ENCODE assay signal across 8 cellular contexts in the genomic region with DNA sequence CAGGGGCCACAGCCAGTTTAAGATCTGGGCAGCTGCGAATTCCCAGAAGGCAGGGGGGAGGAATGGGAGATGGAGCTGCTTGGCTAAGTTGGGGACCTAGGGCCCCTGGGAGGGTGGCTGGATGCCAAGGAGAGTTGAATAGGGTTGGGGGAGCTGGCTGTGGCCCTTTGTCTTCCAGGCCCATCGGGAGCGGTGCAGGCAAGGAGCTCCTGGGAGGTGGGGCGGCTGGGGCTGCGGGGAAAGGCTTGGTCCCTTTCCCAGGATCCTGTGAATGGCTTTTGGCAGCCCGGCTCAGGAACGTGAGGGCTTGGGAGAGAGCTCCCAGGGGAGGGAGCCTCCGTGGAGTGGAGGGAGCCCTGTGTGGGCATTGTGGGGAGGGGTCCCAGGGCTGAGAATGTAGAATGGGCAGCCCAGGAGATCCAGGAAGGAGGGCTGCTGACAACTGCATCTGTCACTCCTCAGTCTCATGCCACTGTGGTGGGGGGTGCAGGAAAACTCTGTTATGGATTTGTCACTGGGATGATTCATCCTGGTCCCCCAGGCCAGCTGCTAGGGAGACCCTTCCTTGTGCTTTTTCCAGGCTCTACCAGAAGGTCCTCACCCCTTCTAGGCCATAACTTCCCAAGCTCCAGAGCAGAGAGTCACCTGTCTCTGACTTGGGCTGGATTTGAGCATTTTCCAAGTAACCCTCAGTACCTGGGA. TPM values are rescaled to one million over a fixed set of nuclear protein-coding genes. Genes with fewer than 3 reads are reported as not detected.
DNase-seq lines count a peak whose midpoint lies in the region; ATAC-seq and TF ChIP-seq lines count a peak whose summit lies in the region.

No MANE protein-coding gene starts in this region.

- WGBS in mesodermal cell (ENCODE audit: insufficient coverage in 2 of 2), 2 experiments: 36 to 38% methylated on average over 6 to 8 of the region's 8 CpGs
- WGBS in transverse colon (ENCODE audit: low coverage in 1 of 2), 2 donors: 57% methylated on average over 8 of the region's 8 CpGs; no CpG with 5 or more reads in 1 of the 2 donors

- no peaks in the 10 kb centered on the region for H3K36me3 Mint-ChIP-seq in activated T-cell treated with anti-CD3 and anti-CD28 coated beads, Interleukin-2, amount 50 U/mL, for 72 hours (ENCODE audit: insufficient read depth in 2 of 2)
- peaks cover 20% of the 10 kb centered on the region for H3K36me3 Mint-ChIP-seq in central memory CD8-positive, alpha-beta T cell (ENCODE audit: insufficient read depth)
- H3K36me3 Mint-ChIP-seq in type B pancreatic cell: no peaks in the 10 kb centered on the region

- peaks cover 46% of the 10 kb centered on the region for H3K27me3 ChIP-seq in transverse colon

- in situ Hi-C loops in transverse colon (cut with MboI; ENCODE audit: low pct_ligation_motif_present in 1 of 4, low pct_unique_long_range_greater_than_20kb in 1 of 4, low sequenced_read_pairs in 3 of 4): no loop called here

- no peak for TF ChIP-seq EP300 in transverse colon (IDR thresholded peaks at IDR 0.05; ENCODE audit: low read depth)

- H3K9me3 Mint-ChIP-seq in activated T-cell treated with anti-CD3 and anti-CD28 coated beads, Interleukin-2, amount 50 U/mL, for 72 hours: no peaks in the 10 kb centered on the region
- H3K9me3 Mint-ChIP-seq in central memory CD8-positive, alpha-beta T cell: no peaks in the 10 kb centered on the region
- no peaks in the 10 kb centered on the region for H3K9me3 Mint-ChIP-seq in type B pancreatic cell

- H3K36me3 ChIP-seq in mesodermal cell (ENCODE audit: control insufficient read depth, insufficient read depth, low read length) (peaks cover 12% of the 10 kb centered on the region), transverse colon (no peaks in the 10 kb centered on the region)

- H3K9me3 ChIP-seq in mesodermal cell (ENCODE audit: control insufficient read depth, low read length) (no peaks in the 10 kb centered on the region), transverse colon (no peaks in the 10 kb centered on the region)

- TF ChIP-seq POLR2A in transverse colon (IDR thresholded peaks at IDR 0.05) (no peak), GM18505 (IDR thresholded peaks at IDR 0.05; ENCODE audit: borderline replicate concordance, extremely low read depth, insufficient read depth, insufficient read length) (no peak)

- ATAC-seq in activated T-cell treated with anti-CD3 and anti-CD28 coated beads, Interleukin-2, amount 50 U/mL, for 72 hours (replicated peaks in 1 of 2): no peak
- no peak for ATAC-seq in central memory CD8-positive, alpha-beta T cell (replicated peaks; ENCODE audit: extremely low read depth, poor library complexity, severe bottlenecking)
- ATAC-seq in GM21825 (IDR thresholded peaks at IDR 0.05; ENCODE audit: unreplicated experiment): no peak
- no peak for ATAC-seq in GM18505 (IDR thresholded peaks at IDR 0.05; ENCODE audit: unreplicated experiment)

- H3K27ac ChIP-seq in mesodermal cell (ENCODE audit: low read depth, low read length, severe bottlenecking) (no peak overlapping the region), transverse colon (peak overlapping the region in 1 of 4 donors; percentile 53)

- no peak for DNase-seq in activated T-cell treated with anti-CD3 and anti-CD28 coated beads, Interleukin-2, amount 50 U/mL, for 72 hours
- no peak for DNase-seq in activated T-cell treated with anti-CD3 and anti-CD28 coated beads, Interleukin-2, amount 50 U/mL, for 48 hours
- no peak for DNase-seq in central memory CD8-positive, alpha-beta T cell (ENCODE audit: low spot score in 2 of 2)
- DNase-seq in type B pancreatic cell (ENCODE audit: extremely low spot score, unreplicated experiment) (no peak), transverse colon (no peak)

- H3K4me3 ChIP-seq in mesodermal cell (ENCODE audit: extremely low read depth, insufficient read depth, low read length, poor library complexity, severe bottlenecking) (peak overlapping the region; percentile 52), transverse colon (peak overlapping the region in 2 of 4 donors; percentile 47 to 58)

- peak overlapping the region; percentile 22 to 70 for H3K4me3 Mint-ChIP-seq in activated T-cell treated with anti-CD3 and anti-CD28 coated beads, Interleukin-2, amount 50 U/mL, for 72 hours
- peak overlapping the region; percentile 47 for H3K4me3 Mint-ChIP-seq in central memory CD8-positive, alpha-beta T cell
- peak overlapping the region; percentile 91 for H3K4me3 Mint-ChIP-seq in type B pancreatic cell

- H3K4me1 ChIP-seq in mesodermal cell (ENCODE audit: control insufficient read depth, insufficient read depth, low read length, poor library complexity, severe bottlenecking): peaks cover 19% of the 10 kb centered on the region
- peaks cover 3 to 21% (median 16%) of the 10 kb centered on the region in 4 donors for H3K4me1 ChIP-seq in transverse colon

- intact Hi-C loops in transverse colon (cut with DNase I; ENCODE audit: low total_unique reads): no loop called here

- H3K4me1 Mint-ChIP-seq in activated T-cell treated with anti-CD3 and anti-CD28 coated beads, Interleukin-2, amount 50 U/mL, for 72 hours (ENCODE audit: low read depth): no peaks in the 10 kb centered on the region
- H3K4me1 Mint-ChIP-seq in central memory CD8-positive, alpha-beta T cell: peaks cover 11% of the 10 kb centered on the region
- H3K4me1 Mint-ChIP-seq in type B pancreatic cell (ENCODE audit: unreplicated experiment): peaks cover 4% of the 10 kb centered on the region

- H3K27ac Mint-ChIP-seq in activated T-cell treated with anti-CD3 and anti-CD28 coated beads, Interleukin-2, amount 50 U/mL, for 72 hours: no peak overlapping the region
- no peak overlapping the region for H3K27ac Mint-ChIP-seq in central memory CD8-positive, alpha-beta T cell (ENCODE audit: low read depth)
- H3K27ac Mint-ChIP-seq in type B pancreatic cell: peak overlapping the region; percentile 71

- peaks cover 18% of the 10 kb centered on the region for H3K27me3 Mint-ChIP-seq in activated T-cell treated with anti-CD3 and anti-CD28 coated beads, Interleukin-2, amount 50 U/mL, for 72 hours (ENCODE audit: low read depth)
- peaks cover 26% of the 10 kb centered on the region for H3K27me3 Mint-ChIP-seq in central memory CD8-positive, alpha-beta T cell
- no peaks in the 10 kb centered on the region for H3K27me3 Mint-ChIP-seq in type B pancreatic cell

- TF ChIP-seq CTCF in type B pancreatic cell (conservative IDR thresholded peaks at IDR 0.05): no peak
- TF ChIP-seq CTCF in transverse colon (IDR thresholded peaks at IDR 0.05): no peak

RNA-seq across cellular contexts. Expression of gene FREY1, which starts 6.0 kb away (rescaled TPM):
- total RNA-seq in activated T-cell treated with anti-CD3 and anti-CD28 coated beads, Interleukin-2, amount 50 U/mL, for 72 hours: 1 to 10 TPM; 1.3 to 1.9 TPM
- 0.41 TPM for polyA plus RNA-seq in mesodermal cell (2013, experiment 1 of 2)
- not detected for polyA plus RNA-seq in mesodermal cell (2013, experiment 2 of 2)
- total RNA-seq in type B pancreatic cell (ENCODE audit: low replicate concordance): 0.90 and 1.4 TPM in 2 replicates
- 1 to 10 TPM in 1 of 4 donors, under 1 TPM in 1, not detected in 2; 0.82 to 2.7 TPM for total RNA-seq in transverse colon

RNA-seq across cellular contexts. Expression of gene MAPK8IP1, which starts 15.6 kb away (rescaled TPM):
- under 1 TPM; 0.50 to 0.69 TPM for total RNA-seq in activated T-cell treated with anti-CD3 and anti-CD28 coated beads, Interleukin-2, amount 50 U/mL, for 72 hours
- polyA plus RNA-seq in mesodermal cell (2013, experiment 1 of 2): 10.2 TPM
- 7.8 TPM for polyA plus RNA-seq in mesodermal cell (2013, experiment 2 of 2)
- total RNA-seq in type B pancreatic cell (ENCODE audit: low replicate concordance) (23.7 and 24.4 TPM in 2 replicates), transverse colon (10 to 100 TPM in 1 of 4 donors, 1 to 10 TPM in 3; 1.9 to 11.1 (median 2.6) TPM)

RNA-seq across cellular contexts. Expression of gene PEX16, which starts 16.6 kb away (rescaled TPM):
- 10 to 100 TPM; 42.5 to 46.8 TPM for total RNA-seq in activated T-cell treated with anti-CD3 and anti-CD28 coated beads, Interleukin-2, amount 50 U/mL, for 72 hours
- polyA plus RNA-seq in mesodermal cell (2013, experiment 1 of 2): 19.5 TPM
- 15.4 TPM for polyA plus RNA-seq in mesodermal cell (2013, experiment 2 of 2)
- 21.7 and 26.7 TPM in 2 replicates for total RNA-seq in type B pancreatic cell (ENCODE audit: low replicate concordance)
- 100 to 1,000 TPM in 1 of 4 donors, 10 to 100 TPM in 3; 31.3 to 111 (median 51.9) TPM for total RNA-seq in transverse colon

RNA-seq across cellular contexts. Expression of gene LARGE2, which starts 21.4 kb away (rescaled TPM):
- total RNA-seq in activated T-cell treated with anti-CD3 and anti-CD28 coated beads, Interleukin-2, amount 50 U/mL, for 72 hours: 1 to 10 TPM in 1 of 2 donors, under 1 TPM in 1; 0.90 to 1.4 TPM
- polyA plus RNA-seq in mesodermal cell (2013, experiment 1 of 2): 0.22 TPM
- polyA plus RNA-seq in mesodermal cell (2013, experiment 2 of 2): 0.46 TPM
- total RNA-seq in type B pancreatic cell (ENCODE audit: low replicate concordance) (12.4 and 29.9 TPM in 2 replicates), transverse colon (1 to 10 TPM in 1 of 4 donors, under 1 TPM in 2, not detected in 1; 0.55 to 1.3 (median 0.60) TPM)

RNA-seq across cellular contexts. Expression of gene CRY2, which starts 53.8 kb away (rescaled TPM):
- 10 to 100 TPM; 20.2 to 23.8 TPM for total RNA-seq in activated T-cell treated with anti-CD3 and anti-CD28 coated beads, Interleukin-2, amount 50 U/mL, for 72 hours
- 11.6 TPM for polyA plus RNA-seq in mesodermal cell (2013, experiment 1 of 2)
- polyA plus RNA-seq in mesodermal cell (2013, experiment 2 of 2): 10.0 TPM
- total RNA-seq in type B pancreatic cell (ENCODE audit: low replicate concordance): 27.7 and 37.0 TPM in 2 replicates
- total RNA-seq in transverse colon: 10 to 100 TPM; 42.2 to 73.6 (median 50.2) TPM
